1 cellular context compared by ENCODE assay signal in the genomic region with DNA sequence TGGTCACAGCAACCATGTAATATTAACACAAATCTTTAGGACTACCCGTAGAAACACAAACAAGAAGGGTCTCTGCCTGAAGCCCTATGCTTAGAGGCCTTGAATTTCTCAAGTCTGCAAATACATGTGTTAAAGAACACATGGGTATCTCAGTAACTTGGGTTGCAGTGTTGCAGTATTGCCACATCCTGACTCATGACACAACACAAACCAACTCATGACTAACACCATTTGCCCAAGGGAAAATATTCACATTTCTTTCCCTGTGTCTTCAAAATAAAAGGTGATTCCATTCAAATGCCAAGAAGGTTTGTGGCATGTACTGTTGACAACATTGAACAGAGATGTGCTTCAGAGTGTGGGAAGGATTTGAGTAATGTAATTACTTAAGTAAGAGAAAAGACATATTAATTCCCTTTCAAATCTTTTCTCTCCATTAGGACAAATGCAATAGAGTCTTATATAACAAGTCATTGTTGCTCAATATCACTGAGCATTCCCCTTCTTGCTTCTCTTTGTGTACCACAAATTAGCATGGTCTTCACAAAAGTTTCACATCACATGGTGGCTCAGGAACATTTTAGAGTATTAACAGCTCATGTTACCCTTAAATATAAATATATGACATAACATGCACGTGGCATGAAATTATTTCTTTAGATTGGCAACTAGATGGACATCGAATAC.
TF ChIP-seq lines count a peak whose summit lies in the region.

No MANE protein-coding gene starts in this region.

TF ChIP-seq in HepG2, 621 proteins besides CTCF, POLR2A, EP300 and RAD21 (continued from another document):
- TF ChIP-seq JUND (CRISPR knock-in tag; IDR thresholded peaks at IDR 0.05), result no peak
- TF ChIP-seq RARA (CRISPR knock-in tag; IDR thresholded peaks at IDR 0.05), result no peak
- no peak for TF ChIP-seq POLR2G (IDR thresholded peaks at IDR 0.05; ENCODE audit: low read depth, low read length)
